Comparison of ENCODE assay signal across 10 cellular contexts in genomic region chr6:13484827-13485226, GRCh38. TPM values are rescaled to one million over a fixed set of nuclear protein-coding genes. Genes with fewer than 3 reads are reported as not detected.
DNase-seq lines count a peak whose midpoint lies in the region; ATAC-seq and TF ChIP-seq lines count a peak whose summit lies in the region.
"Had no signal": no experiment of that assay in that cellular context is flagged by ENCODE, and none has a peak within 500 bp of the region (broad histone marks: within the 10 kb centered on the region; RNA-seq: fewer than 3 reads in every experiment).

No MANE protein-coding gene starts in this region.

- H4K20me1 ChIP-seq in GM23338 (replicated peaks; ENCODE audit: insufficient read depth) (no peaks in the 10 kb centered on the region; the same call in 1 of the 2 replicates), fibroblast of lung (ENCODE audit: control insufficient read depth, extremely low read depth, insufficient read depth, low read length) (no peaks in the 10 kb centered on the region)

- no peaks in the 10 kb centered on the region for H3K36me3 ChIP-seq in GM23338 (ENCODE audit: insufficient read depth)
- no peaks in the 10 kb centered on the region for H3K36me3 ChIP-seq in fibroblast of lung (ENCODE audit: control insufficient read depth, insufficient read depth, low read length)
- H3K36me3 ChIP-seq in skeletal muscle tissue (ENCODE audit: control insufficient read depth in 3 of 3, insufficient read depth in 3 of 3, low read length in 3 of 3), result peaks cover 0 to 2% (median 0%) of the 10 kb centered on the region in 3 donors
- H3K36me3 ChIP-seq: thyroid gland had no signal

- POLR2A ChIA-PET in T-cell (lab: Charles Lee), result no interaction called here

- no peak for TF ChIP-seq CTCF in GM23338 (conservative IDR thresholded peaks at IDR 0.05; ENCODE audit: low read depth in 2 of 2)
- TF ChIP-seq CTCF in fibroblast of lung (conservative IDR thresholded peaks at IDR 0.05 in 1 of 2, IDR thresholded peaks at IDR 0.05 in 1 of 2; ENCODE audit: low read depth in 1 of 2, low read length in 2 of 2), result no peak

- no peaks in the 10 kb centered on the region for H3K9me3 ChIP-seq in fibroblast of lung (ENCODE audit: control insufficient read depth, insufficient read depth, low read depth, low read length)
- H3K9me3 ChIP-seq in skeletal muscle tissue (ENCODE audit: control insufficient read depth in 3 of 3, low read length in 3 of 3), result no peaks in the 10 kb centered on the region
- H3K9me3 ChIP-seq: thyroid gland had no signal

- H3K4me2 ChIP-seq in GM23338, result peak overlapping the region; percentile 93
- peak overlapping the region; percentile 99 for H3K4me2 ChIP-seq in fibroblast of lung (ENCODE audit: extremely low read depth, insufficient read depth, low read length)

- H3K4me1 ChIP-seq in GM23338 (ENCODE audit: insufficient read depth) (peaks cover 10% of the 10 kb centered on the region), fibroblast of lung (ENCODE audit: control insufficient read depth, extremely low read depth, insufficient read depth, low read length) (no peaks in the 10 kb centered on the region), skeletal muscle tissue (ENCODE audit: control insufficient read depth in 3 of 3, insufficient read depth in 3 of 3, low read length in 3 of 3) (peaks cover 37 to 49% (median 45%) of the 10 kb centered on the region in 3 donors)

- peaks cover 43% of the 10 kb centered on the region for H3K27me3 Mint-ChIP-seq in GM23338 (ENCODE audit: insufficient read depth, low read depth, poor library complexity)
- H3K27me3 Mint-ChIP-seq in T-cell, result peaks cover 10 to 17% of the 10 kb centered on the region in 2 donors

- H3F3A ChIP-seq in GM23338 (replicated peaks; ENCODE audit: low read depth), result peaks cover 11% of the 10 kb centered on the region; the same call in 1 of the 2 replicates

- H3K4me1 Mint-ChIP-seq in GM23338, result peaks cover 32% of the 10 kb centered on the region
- H3K4me1 Mint-ChIP-seq in T-cell, result peaks cover 27 to 39% (median 39%) of the 10 kb centered on the region in 3 donors

- DNase-seq in GM23338 (ENCODE audit: low spot score), result no peak
- no peak for DNase-seq in T-cell
- no peak for DNase-seq in fibroblast of lung (ENCODE audit: low read depth in 2 of 2)
- DNase-seq in mesenteric fat pad (ENCODE audit: low spot score), result no peak
- no peak for DNase-seq in T1000 (lab: John Stamatoyannopoulos, UW)
- DNase-seq in stimulated activated CD4-positive, alpha-beta T cell treated with anti-CD3 and anti-CD28 coated beads, Interleukin-4, amount 100 ng/mL, for 24 hours, result no peak
- DNase-seq: thyroid gland had no signal

- H3K4me3 ChIP-seq in GM23338 (peak overlapping the region; percentile 83), fibroblast of lung (replicated peaks in 1 of 4; ENCODE audit: control extremely low read depth in 1 of 4, insufficient read depth in 1 of 4, low read depth in 3 of 4, low read length in 4 of 4) (peak overlapping the region; percentile 78 to 93 (median 89)), skeletal muscle tissue (ENCODE audit: low read length in 3 of 3) (peak overlapping the region; percentile 37 to 86 (median 82))

- H3K9me3 Mint-ChIP-seq in GM23338 (0 out of 3 replicates have a peak, but pooled peaks cover 3% of the 10 kb centered on the region), T-cell (no peaks in the 10 kb centered on the region)
- H3K9me3 Mint-ChIP-seq: T-helper 1 cell treated with Interleukin-12 subunit alpha and Interleukin-12 subunit beta and Interleukin-4 antibody, amounts not matched to agents 30 μg/mL and 1 μg/mL, for 36 hours had no signal

- H3K9ac ChIP-seq in fibroblast of lung (ENCODE audit: insufficient read depth, low read length) (no peak overlapping the region), skeletal muscle tissue (ENCODE audit: low read depth in 1 of 3, low read length in 3 of 3) (no peak overlapping the region)

- no peaks in the 10 kb centered on the region; the same call in 2 of the 3 replicates for H3K36me3 Mint-ChIP-seq in GM23338 (ENCODE audit: low read depth)
- no peaks in the 10 kb centered on the region for H3K36me3 Mint-ChIP-seq in T-cell

- H3K4me3 Mint-ChIP-seq in GM23338 (peak overlapping the region; percentile 93), T-cell (peak overlapping the region in 2 of 3 donors; percentile 46 to 94)

- H3K79me2 ChIP-seq in GM23338 (replicated peaks; ENCODE audit: insufficient read depth) (peaks cover 31% of the 10 kb centered on the region), fibroblast of lung (ENCODE audit: control insufficient read depth, insufficient read depth, low read length) (peaks cover 24% of the 10 kb centered on the region)

- ATAC-seq in GM23338, result no peak
- no peak for ATAC-seq in T-cell (replicated peaks in 1 of 4)
- ATAC-seq in HG02840 (IDR thresholded peaks at IDR 0.05; ENCODE audit: low FRiP score, unreplicated experiment), result no peak

- H3K27ac Mint-ChIP-seq in GM23338, result no peak overlapping the region
- no peak overlapping the region for H3K27ac Mint-ChIP-seq in T-cell

- H2AFZ ChIP-seq in GM23338, result no peak overlapping the region
- no peak overlapping the region for H2AFZ ChIP-seq in fibroblast of lung (ENCODE audit: low read length)

- H3K27ac ChIP-seq in GM23338 (ENCODE audit: low read depth) (no peak overlapping the region), fibroblast of lung (ENCODE audit: insufficient read depth, low read length) (no peak overlapping the region), skeletal muscle tissue (ENCODE audit: low read depth, low read length) (peak overlapping the region; percentile 7)
- H3K27ac ChIP-seq: thyroid gland had no signal

- H3K27me3 ChIP-seq in GM23338 (ENCODE audit: insufficient read depth), result peaks cover 62% of the 10 kb centered on the region
- H3K27me3 ChIP-seq in fibroblast of lung (ENCODE audit: control insufficient read depth, insufficient read depth, low read length), result no peaks in the 10 kb centered on the region
- no peaks in the 10 kb centered on the region for H3K27me3 ChIP-seq in skeletal muscle tissue (ENCODE audit: control insufficient read depth in 3 of 3, insufficient read depth in 3 of 3, low read length in 3 of 3)
- H3K27me3 ChIP-seq: thyroid gland had no signal

- no peaks in the 10 kb centered on the region for H3K9me2 ChIP-seq in GM23338 (ENCODE audit: insufficient read depth)

- CTCF ChIA-PET in T-cell (lab: Charles Lee), result interaction anchor here in 1 of 2 donors (0.9 to 2.6 kb wide), 2 partner anchors 53 to 90 kb away, joined by 4 to 10 read pairs; partner anchors contain the start of gene SIRT5

RNA-seq across cellular contexts. Expression of gene GFOD1, which starts 2.6 kb away (rescaled TPM):
- total RNA-seq in GM23338 (2014; rRNA removed; shearing (Covaris generic)), result 12.8 and 13.1 TPM in 2 replicates
- polyA plus RNA-seq in GM23338 (2016; fragmentation: Nextera tagmentation; extraction: Ambion mirVana) (4.1 and 4.9 TPM in 2 replicates), fibroblast of lung (10.5 and 11.2 TPM in 2 replicates)
- total RNA-seq in T-cell (1 to 10 TPM; 1.9 to 3.2 (median 2.3) TPM), fibroblast of lung (15.4 and 25.3 TPM in 2 replicates), skeletal muscle tissue (6.3 TPM), mesenteric fat pad (25.9 TPM)
- 7.1 and 8.6 TPM in 2 replicates for polyA plus RNA-seq in fibroblast of lung (2012)
- 8.8 and 15.7 TPM in 2 replicates for polyA minus RNA-seq in fibroblast of lung (ENCODE audit: low replicate concordance)
